Comparison of ENCODE assay signal across 8 cellular contexts in genomic region chr11:128904872-128905344, GRCh38. TPM values are rescaled to one million over a fixed set of nuclear protein-coding genes. Genes with fewer than 3 reads are reported as not detected.
DNase-seq lines count a peak whose midpoint lies in the region; ATAC-seq and TF ChIP-seq lines count a peak whose summit lies in the region.

No MANE protein-coding gene starts in this region.

- H3K27me3 Mint-ChIP-seq in activated naive CD4-positive, alpha-beta T cell treated with anti-CD3 and anti-CD28 coated beads, Interleukin-2, amount 10 ng/mL, durations not matched to agents 7 days and 5 days = peaks cover 85% of the 10 kb centered on the region
- peaks cover 75% of the 10 kb centered on the region for H3K27me3 Mint-ChIP-seq in activated T-helper 2 cell treated with anti-CD3 and anti-CD28 coated beads, Interferon-gamma antibody, Interleukin-2, Interleukin-4, amounts not matched to agents 10 μg/mL and 5 μg/mL and 100 μg/mL, durations not matched to agents 14 hours and 24 hours and 36 hours (ENCODE audit: low read depth)

- peak overlapping the region; percentile 97 for H3K27ac ChIP-seq in SJCRH30
- peak overlapping the region; percentile 29 for H3K27ac ChIP-seq in fibroblast of lung (ENCODE audit: insufficient read depth, low read length)
- H3K27ac ChIP-seq in psoas muscle = no peak overlapping the region

- H3K27me3 ChIP-seq in SJCRH30 = no peaks in the 10 kb centered on the region
- no peaks in the 10 kb centered on the region for H3K27me3 ChIP-seq in fibroblast of lung (ENCODE audit: control insufficient read depth, insufficient read depth, low read length)
- H3K27me3 ChIP-seq in psoas muscle (ENCODE audit: insufficient read depth in 3 of 3, low read length in 2 of 3) = peaks cover 0 to 36% (median 16%) of the 10 kb centered on the region in 3 donors

- H3K4me1 ChIP-seq in SJCRH30 (peaks cover 59% of the 10 kb centered on the region), fibroblast of lung (ENCODE audit: control insufficient read depth, extremely low read depth, insufficient read depth, low read length) (peaks cover 31% of the 10 kb centered on the region), psoas muscle (no peaks in the 10 kb centered on the region)

- H3K4me3 Mint-ChIP-seq in activated naive CD4-positive, alpha-beta T cell treated with anti-CD3 and anti-CD28 coated beads, Interleukin-2, amount 10 ng/mL, durations not matched to agents 7 days and 5 days = peak overlapping the region; percentile 15
- H3K4me3 Mint-ChIP-seq in activated T-helper 2 cell treated with anti-CD3 and anti-CD28 coated beads, Interferon-gamma antibody, Interleukin-2, Interleukin-4, amounts not matched to agents 10 μg/mL and 5 μg/mL and 100 μg/mL, durations not matched to agents 14 hours and 24 hours and 36 hours (ENCODE audit: low read depth) = no peak overlapping the region

- CTCF ChIA-PET in activated naive CD4-positive, alpha-beta T cell treated with anti-CD3 and anti-CD28 coated beads, Interleukin-2, amount 10 ng/mL, durations not matched to agents 7 days and 5 days (lab: Charles Lee) = interaction anchor here (1.1 to 6.6 kb wide), 3 partner anchors 17 to 51 kb away, joined by 4 to 57 read pairs (median 5); no protein-coding TSS in a partner anchor

- H3K79me2 ChIP-seq in fibroblast of lung (ENCODE audit: control insufficient read depth, insufficient read depth, low read length) = no peaks in the 10 kb centered on the region

- H3K4me3 ChIP-seq in SJCRH30 (peak overlapping the region; percentile 60), fibroblast of lung (replicated peaks in 1 of 4; ENCODE audit: control extremely low read depth in 1 of 4, insufficient read depth in 1 of 4, low read depth in 3 of 4, low read length in 4 of 4) (peak overlapping the region; percentile 23 to 64 (median 37)), psoas muscle (peak overlapping the region; percentile 59)

- H3K9me3 Mint-ChIP-seq in activated naive CD4-positive, alpha-beta T cell treated with anti-CD3 and anti-CD28 coated beads, Interleukin-2, amount 10 ng/mL, durations not matched to agents 7 days and 5 days = no peaks in the 10 kb centered on the region
- no peaks in the 10 kb centered on the region for H3K9me3 Mint-ChIP-seq in activated T-helper 2 cell treated with anti-CD3 and anti-CD28 coated beads, Interferon-gamma antibody, Interleukin-2, Interleukin-4, amounts not matched to agents 10 μg/mL and 5 μg/mL and 100 μg/mL, durations not matched to agents 14 hours and 24 hours and 36 hours

- intact Hi-C loops in psoas muscle (cut with DNase I) = no loop called here
- intact Hi-C loops in activated T-helper 2 cell treated with anti-CD3 and anti-CD28 coated beads, Interferon-gamma antibody, Interleukin-2, Interleukin-4, amounts not matched to agents 10 μg/mL and 5 μg/mL and 100 μg/mL, durations not matched to agents 14 hours and 24 hours and 36 hours (cut with micrococcal nuclease) = loop anchor here (2.0 kb wide), 1 partner anchor 14 kb away; the partner anchor contains the start of gene KCNJ5

- TF ChIP-seq CTCF in fibroblast of lung (conservative IDR thresholded peaks at IDR 0.05 in 1 of 2, IDR thresholded peaks at IDR 0.05 in 1 of 2; ENCODE audit: low read depth in 1 of 2, low read length in 2 of 2) = no peak
- TF ChIP-seq CTCF in psoas muscle (IDR thresholded peaks at IDR 0.05) = no peak

- peak overlapping the region; percentile 35 for H3K9ac ChIP-seq in fibroblast of lung (ENCODE audit: insufficient read depth, low read length)

- H3K36me3 Mint-ChIP-seq in activated naive CD4-positive, alpha-beta T cell treated with anti-CD3 and anti-CD28 coated beads, Interleukin-2, amount 10 ng/mL, durations not matched to agents 7 days and 5 days = no peaks in the 10 kb centered on the region
- no peaks in the 10 kb centered on the region for H3K36me3 Mint-ChIP-seq in activated T-helper 2 cell treated with anti-CD3 and anti-CD28 coated beads, Interferon-gamma antibody, Interleukin-2, Interleukin-4, amounts not matched to agents 10 μg/mL and 5 μg/mL and 100 μg/mL, durations not matched to agents 14 hours and 24 hours and 36 hours (ENCODE audit: low read depth)

- peak overlapping the region; percentile 45 for H2AFZ ChIP-seq in fibroblast of lung (ENCODE audit: low read length)

- WGBS in psoas muscle, 3 donors = 5 to 7% (median 7%) methylated on average over 16 to 20 of the region's 20 CpGs

- no peaks in the 10 kb centered on the region for H4K20me1 ChIP-seq in fibroblast of lung (ENCODE audit: control insufficient read depth, extremely low read depth, insufficient read depth, low read length)

- H3K4me2 ChIP-seq in fibroblast of lung (ENCODE audit: extremely low read depth, insufficient read depth, low read length) = peak overlapping the region; percentile 73

- no peak for DNase-seq in activated naive CD4-positive, alpha-beta T cell treated with anti-CD3 and anti-CD28 coated beads, Interleukin-2, amount 10 ng/mL, durations not matched to agents 7 days and 5 days
- DNase-seq in activated naive CD4-positive, alpha-beta T cell treated with Interleukin-2 at 50 U/mL for 16 hours = no peak
- DNase-seq in SJCRH30 = peak; percentile 86 to 88
- peak; percentile 55 to 68 for DNase-seq in fibroblast of lung (ENCODE audit: low read depth in 2 of 2)
- peak; percentile 32 to 68 for DNase-seq in psoas muscle
- DNase-seq in mucosa of gallbladder (ENCODE audit: low spot score) = no peak
- DNase-seq in activated T-helper 2 cell treated with anti-CD3 and anti-CD28 coated beads, Interferon-gamma antibody, Interleukin-2, Interleukin-4, amounts not matched to agents 10 μg/mL and 5 μg/mL and 100 μg/mL, durations not matched to agents 14 hours and 24 hours and 36 hours (ENCODE audit: low spot score) = no peak

- H3K27ac Mint-ChIP-seq in activated naive CD4-positive, alpha-beta T cell treated with anti-CD3 and anti-CD28 coated beads, Interleukin-2, amount 10 ng/mL, durations not matched to agents 7 days and 5 days = no peak overlapping the region
- no peak overlapping the region for H3K27ac Mint-ChIP-seq in activated T-helper 2 cell treated with anti-CD3 and anti-CD28 coated beads, Interferon-gamma antibody, Interleukin-2, Interleukin-4, amounts not matched to agents 10 μg/mL and 5 μg/mL and 100 μg/mL, durations not matched to agents 14 hours and 24 hours and 36 hours

- ATAC-seq in HG03066 (IDR thresholded peaks at IDR 0.05; ENCODE audit: low read depth, unreplicated experiment) = peak; percentile 34
- peak; percentile 18 to 33 (median 24) for ATAC-seq in psoas muscle

- H3K9me3 ChIP-seq in SJCRH30 (replicated peaks) (no peaks in the 10 kb centered on the region), fibroblast of lung (ENCODE audit: control insufficient read depth, insufficient read depth, low read depth, low read length) (no peaks in the 10 kb centered on the region), psoas muscle (no peaks in the 10 kb centered on the region)

- H3K36me3 ChIP-seq in SJCRH30 (no peaks in the 10 kb centered on the region), fibroblast of lung (ENCODE audit: control insufficient read depth, insufficient read depth, low read length) (no peaks in the 10 kb centered on the region), psoas muscle (ENCODE audit: insufficient read depth in 1 of 2, low read depth in 1 of 2) (no peaks in the 10 kb centered on the region)

- H3K4me1 Mint-ChIP-seq in activated naive CD4-positive, alpha-beta T cell treated with anti-CD3 and anti-CD28 coated beads, Interleukin-2, amount 10 ng/mL, durations not matched to agents 7 days and 5 days = peaks cover 12% of the 10 kb centered on the region
- peaks cover 5% of the 10 kb centered on the region for H3K4me1 Mint-ChIP-seq in activated T-helper 2 cell treated with anti-CD3 and anti-CD28 coated beads, Interferon-gamma antibody, Interleukin-2, Interleukin-4, amounts not matched to agents 10 μg/mL and 5 μg/mL and 100 μg/mL, durations not matched to agents 14 hours and 24 hours and 36 hours (ENCODE audit: low read depth)

RNA-seq across cellular contexts. Expression of gene KCNJ5, which starts 13.8 kb away (rescaled TPM):
- 3.1 and 3.2 TPM in 2 replicates for total RNA-seq in SJCRH30 (2014; rRNA removed; shearing (Covaris generic))
- total RNA-seq in fibroblast of lung (0.33 and 0.51 TPM in 2 replicates), psoas muscle (under 1 TPM; 0.24 to 0.46 (median 0.43) TPM), mucosa of gallbladder (1.6 TPM)
- polyA plus RNA-seq in fibroblast of lung (0.15 and 0.24 TPM in 2 replicates), psoas muscle (under 1 TPM; 0.01 to 0.06 (median 0.01) TPM)
- polyA plus RNA-seq in fibroblast of lung (2012) = 0.26 and 0.32 TPM in 2 replicates
- polyA minus RNA-seq in fibroblast of lung (ENCODE audit: low replicate concordance) = not detected in 2 replicates
- not detected in 2 replicates for total RNA-seq in activated T-helper 2 cell treated with anti-CD3 and anti-CD28 coated beads, Interferon-gamma antibody, Interleukin-2, Interleukin-4, amounts not matched to agents 10 μg/mL and 5 μg/mL and 100 μg/mL, durations not matched to agents 14 hours and 24 hours and 36 hours

RNA-seq across cellular contexts. Expression of gene TP53AIP1, which starts 37.8 kb away (rescaled TPM):
- 0.03 TPM in 1 of 2 replicates, not detected in the other for total RNA-seq in SJCRH30 (2014; rRNA removed; shearing (Covaris generic))
- total RNA-seq in fibroblast of lung (not detected in 2 replicates), psoas muscle (under 1 TPM in 1 of 4 donors, not detected in 3; 0.07 TPM), mucosa of gallbladder (not detected)
- polyA plus RNA-seq in fibroblast of lung (not detected in 2 replicates), psoas muscle (under 1 TPM in 2 of 3 donors, not detected in 1; 0.08 to 0.51 TPM)
- not detected in 2 replicates for polyA plus RNA-seq in fibroblast of lung (2012)
- polyA minus RNA-seq in fibroblast of lung (ENCODE audit: low replicate concordance) = not detected in 2 replicates
- not detected in 2 replicates for total RNA-seq in activated T-helper 2 cell treated with anti-CD3 and anti-CD28 coated beads, Interferon-gamma antibody, Interleukin-2, Interleukin-4, amounts not matched to agents 10 μg/mL and 5 μg/mL and 100 μg/mL, durations not matched to agents 14 hours and 24 hours and 36 hours

RNA-seq across cellular contexts. Expression of gene KCNJ1, which starts 37.8 kb away (rescaled TPM):
- not detected in 2 replicates for total RNA-seq in SJCRH30 (2014; rRNA removed; shearing (Covaris generic))
- total RNA-seq in fibroblast of lung = under 0.01 TPM in 1 of 2 replicates, not detected in the other
- 0.08 TPM in 1 of 2 replicates, not detected in the other for polyA plus RNA-seq in fibroblast of lung
- polyA plus RNA-seq in fibroblast of lung (2012) = not detected in 2 replicates
- not detected in 2 replicates for polyA minus RNA-seq in fibroblast of lung (ENCODE audit: low replicate concordance)
- not detected for total RNA-seq in psoas muscle
- not detected for polyA plus RNA-seq in psoas muscle
- total RNA-seq in mucosa of gallbladder = not detected
- total RNA-seq in activated T-helper 2 cell treated with anti-CD3 and anti-CD28 coated beads, Interferon-gamma antibody, Interleukin-2, Interleukin-4, amounts not matched to agents 10 μg/mL and 5 μg/mL and 100 μg/mL, durations not matched to agents 14 hours and 24 hours and 36 hours = not detected in 2 replicates

Comparison
In these comparisons a context has a peak if more than half of its experiments do, and no peak if none do; other contexts are left out.
1. DNase-seq: peak in SJCRH30 (2 of 2), fibroblast of lung (2 of 2) and psoas muscle (2 of 2); none in activated naive CD4-positive, alpha-beta T cell treated with anti-CD3 and anti-CD28 coated beads, Interleukin-2, amount 10 ng/mL, durations not matched to agents 7 days and 5 days (single experiment), activated naive CD4-positive, alpha-beta T cell treated with Interleukin-2 at 50 U/mL for 16 hours (single experiment), mucosa of gallbladder (single experiment) and activated T-helper 2 cell treated with anti-CD3 and anti-CD28 coated beads, Interferon-gamma antibody, Interleukin-2, Interleukin-4, amounts not matched to agents 10 μg/mL and 5 μg/mL and 100 μg/mL, durations not matched to agents 14 hours and 24 hours and 36 hours (single experiment).
2. Peak in every context shown above with its lines, with median percentiles within 50 percentile points of each other: H3K4me3 ChIP-seq.